Comparison of ENCODE assay signal across 10 cellular contexts in genomic region chr16:23509441-23509754, GRCh38. TPM values are rescaled to one million over a fixed set of nuclear protein-coding genes. Genes with fewer than 3 reads are reported as not detected.
A peak's percentile ranks its signal among the peaks of the same experiment; 100 is the strongest.
DNase-seq lines count a peak whose midpoint lies in the region; ATAC-seq and TF ChIP-seq lines count a peak whose summit lies in the region.
"Had no signal": no experiment of that assay in that cellular context is flagged by ENCODE, and none has a peak within 500 bp of the region (broad histone marks: within the 10 kb centered on the region; RNA-seq: fewer than 3 reads in every experiment).

No MANE protein-coding gene starts in this region.

- DNase-seq in activated CD8-positive, alpha-beta memory T cell treated with anti-CD3 and anti-CD28 coated beads, Interleukin-2, amount 10 ng/mL, durations not matched to agents 7 days and 5 days: no peak
- DNase-seq in activated CD8-positive, alpha-beta memory T cell treated with anti-CD3 and anti-CD28 coated beads for 24 hours: no peak
- DNase-seq in adipocyte (ENCODE audit: low read depth) (peak; percentile 7), right lobe of liver (no peak), tibial artery (no peak), NCI-H526 treated with DMSO at 0.1 percent for 48 hours (lab: John Stamatoyannopoulos, UW) (no peak), CD1c-positive myeloid dendritic cell (ENCODE audit: extremely low spot score) (no peak), NCI-H2081 (lab: John Stamatoyannopoulos, UW) (no peak)
- DNase-seq: cortex of kidney, DND-41 had no signal

- H3K27me3 ChIP-seq in adipocyte (replicated peaks; ENCODE audit: control insufficient read depth, insufficient read depth, low read length) (no peaks in the 10 kb centered on the region), right lobe of liver (no peaks in the 10 kb centered on the region), tibial artery (no peaks in the 10 kb centered on the region)

- TF ChIP-seq CTCF in right lobe of liver (IDR thresholded peaks at IDR 0.05) (no peak), tibial artery (IDR thresholded peaks at IDR 0.05) (no peak)

- ATAC-seq in activated CD8-positive, alpha-beta memory T cell treated with anti-CD3 and anti-CD28 coated beads, Interleukin-2, amount 10 ng/mL, durations not matched to agents 7 days and 5 days: no peak
- no peak for ATAC-seq in right lobe of liver

- H3K9ac ChIP-seq in adipocyte (ENCODE audit: low read length): peak overlapping the region; percentile 74

- intact Hi-C loops in right lobe of liver (cut with DNase I): no loop called here
- intact Hi-C loops in tibial artery (cut with DNase I; ENCODE audit: low total_unique reads): loop anchor here (5.0 kb wide), 1 partner anchor 57 kb away; the partner anchor contains the start of gene COG7

- H3K4me3 Mint-ChIP-seq in activated CD8-positive, alpha-beta memory T cell treated with anti-CD3 and anti-CD28 coated beads, Interleukin-2, amount 10 ng/mL, durations not matched to agents 7 days and 5 days: peak overlapping the region; percentile 80

- CTCF ChIA-PET in activated CD8-positive, alpha-beta memory T cell treated with anti-CD3 and anti-CD28 coated beads, Interleukin-2, amount 10 ng/mL, durations not matched to agents 7 days and 5 days (lab: Charles Lee): interaction anchor here (1.0 to 1.1 kb wide), 2 partner anchors 47 to 74 kb away, joined by 3 to 4 read pairs; no protein-coding TSS in a partner anchor

- H3K4me3 ChIP-seq in adipocyte (ENCODE audit: low read length) (peak overlapping the region; percentile 82), right lobe of liver (peak overlapping the region; percentile 46 to 85 (median 75)), tibial artery (peak overlapping the region; percentile 72 to 99)

- H3K27ac Mint-ChIP-seq in activated CD8-positive, alpha-beta memory T cell treated with anti-CD3 and anti-CD28 coated beads, Interleukin-2, amount 10 ng/mL, durations not matched to agents 7 days and 5 days: peak overlapping the region; percentile 79

- H3K36me3 ChIP-seq in adipocyte (ENCODE audit: control insufficient read depth, insufficient read depth, low read length, severe bottlenecking): peaks cover under 1% of the 10 kb centered on the region
- H3K36me3 ChIP-seq in right lobe of liver: no peaks in the 10 kb centered on the region
- no peaks in the 10 kb centered on the region for H3K36me3 ChIP-seq in tibial artery

- TF ChIP-seq POLR2A in right lobe of liver (IDR thresholded peaks at IDR 0.05): no peak

- no peaks in the 10 kb centered on the region for H3K9me3 ChIP-seq in adipocyte (ENCODE audit: control insufficient read depth, low read length)
- no peaks in the 10 kb centered on the region for H3K9me3 ChIP-seq in right lobe of liver
- no peaks in the 10 kb centered on the region for H3K9me3 ChIP-seq in tibial artery

- H3K27me3 Mint-ChIP-seq in activated CD8-positive, alpha-beta memory T cell treated with anti-CD3 and anti-CD28 coated beads, Interleukin-2, amount 10 ng/mL, durations not matched to agents 7 days and 5 days: no peaks in the 10 kb centered on the region

- H3K9me3 Mint-ChIP-seq in activated CD8-positive, alpha-beta memory T cell treated with anti-CD3 and anti-CD28 coated beads, Interleukin-2, amount 10 ng/mL, durations not matched to agents 7 days and 5 days (ENCODE audit: low read depth): no peaks in the 10 kb centered on the region

- H3K27ac ChIP-seq in right lobe of liver (peak overlapping the region in 2 of 3 donors; percentile 3 to 69), tibial artery (peak overlapping the region; percentile 78 to 91)

- peaks cover 31% of the 10 kb centered on the region for H3K36me3 Mint-ChIP-seq in activated CD8-positive, alpha-beta memory T cell treated with anti-CD3 and anti-CD28 coated beads, Interleukin-2, amount 10 ng/mL, durations not matched to agents 7 days and 5 days

- H3K4me1 ChIP-seq in adipocyte (ENCODE audit: control insufficient read depth, insufficient read depth, low read length) (peaks cover 24% of the 10 kb centered on the region), right lobe of liver (peaks cover 0 to 3% (median 0%) of the 10 kb centered on the region in 4 donors), tibial artery (peaks cover 0 to 47% (median 22%) of the 10 kb centered on the region in 4 donors)

- 20% methylated on average over 3 of the region's 5 CpGs for whole genome bisulfite sequencing in right lobe of liver (ENCODE audit: insufficient coverage, low coverage, low lambda C conversion rate, missing lambda C conversion rate)

- H3K4me1 Mint-ChIP-seq in activated CD8-positive, alpha-beta memory T cell treated with anti-CD3 and anti-CD28 coated beads, Interleukin-2, amount 10 ng/mL, durations not matched to agents 7 days and 5 days: peaks cover 67% of the 10 kb centered on the region

RNA-seq across cellular contexts. Expression of gene GGA2, which starts 0.9 kb away (rescaled TPM):
- 100 to 1,000 TPM; 112 to 115 TPM for total RNA-seq in activated CD8-positive, alpha-beta memory T cell treated with anti-CD3 and anti-CD28 coated beads, Interleukin-2, amount 10 ng/mL, durations not matched to agents 7 days and 5 days
- total RNA-seq in right lobe of liver: 10 to 100 TPM; 19.2 to 31.7 (median 27.8) TPM

RNA-seq across cellular contexts. Expression of gene EARS2, which starts 47.8 kb away (rescaled TPM):
- 10 to 100 TPM; 14.3 to 15.9 TPM for total RNA-seq in activated CD8-positive, alpha-beta memory T cell treated with anti-CD3 and anti-CD28 coated beads, Interleukin-2, amount 10 ng/mL, durations not matched to agents 7 days and 5 days
- 10 to 100 TPM; 14.9 to 47.7 (median 15.9) TPM for total RNA-seq in right lobe of liver

RNA-seq across cellular contexts. Expression of gene UBFD1, which starts 48.1 kb away (rescaled TPM):
- 10 to 100 TPM; 46.1 to 64.7 TPM for total RNA-seq in activated CD8-positive, alpha-beta memory T cell treated with anti-CD3 and anti-CD28 coated beads, Interleukin-2, amount 10 ng/mL, durations not matched to agents 7 days and 5 days
- 10 to 100 TPM; 27.6 to 50.5 (median 37.4) TPM for total RNA-seq in right lobe of liver

RNA-seq across cellular contexts. Expression of gene COG7, which starts 56.4 kb away (rescaled TPM):
- 10 to 100 TPM; 17.5 to 25.1 TPM for total RNA-seq in activated CD8-positive, alpha-beta memory T cell treated with anti-CD3 and anti-CD28 coated beads, Interleukin-2, amount 10 ng/mL, durations not matched to agents 7 days and 5 days
- 10 to 100 TPM in 1 of 6 experiments, 1 to 10 TPM in 5; 7.5 to 11.2 (median 8.4) TPM for total RNA-seq in right lobe of liver
